Comparison of ENCODE assay signal across 8 cellular contexts in the genomic region with DNA sequence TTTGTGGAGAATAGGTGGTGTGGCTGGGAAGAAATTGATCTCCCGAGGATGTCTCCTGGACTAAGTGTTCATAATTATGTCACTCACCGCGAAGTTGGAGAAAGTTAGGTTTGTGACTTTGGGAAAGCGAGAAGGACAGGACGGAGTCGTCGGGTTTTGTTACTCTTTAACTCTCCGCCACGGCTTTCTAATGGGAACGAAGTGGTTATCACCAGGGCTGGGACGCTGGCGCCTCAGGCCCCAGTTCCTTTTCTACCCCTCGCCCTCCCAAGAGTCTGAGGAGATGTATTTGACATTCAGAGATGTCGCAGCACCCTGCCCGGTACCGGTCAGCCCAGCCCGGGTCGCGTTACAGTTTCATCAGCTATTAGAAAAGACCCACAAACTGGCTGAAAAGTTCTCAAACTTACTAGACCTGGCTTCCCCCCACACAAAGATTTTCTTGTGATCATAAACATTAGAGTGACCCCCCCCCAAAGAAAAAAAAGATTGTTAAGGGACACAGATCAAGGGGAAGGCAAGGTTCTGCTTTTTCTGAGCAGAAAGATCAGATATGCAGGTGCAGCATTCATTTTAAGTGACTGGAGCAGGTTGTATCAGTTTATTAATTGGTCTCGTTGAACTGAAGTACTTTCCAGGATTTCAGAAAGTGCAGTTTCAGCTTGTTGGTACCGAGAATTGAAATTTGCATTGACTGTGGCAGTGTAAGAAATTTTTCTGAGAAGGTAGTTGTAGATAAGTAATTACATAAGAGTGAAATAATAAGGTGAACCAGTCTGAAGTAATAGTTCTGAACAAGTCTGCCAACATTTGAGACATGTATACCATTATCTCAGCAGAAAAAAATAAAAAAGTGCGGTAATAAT. TPM values are rescaled to one million over a fixed set of nuclear protein-coding genes. Genes with fewer than 3 reads are reported as not detected.
A peak's percentile ranks its signal among the peaks of the same experiment; 100 is the strongest.
DNase-seq lines count a peak whose midpoint lies in the region; ATAC-seq and TF ChIP-seq lines count a peak whose summit lies in the region.

No MANE protein-coding gene starts in this region.

- DNase-seq in Caco-2 (no peak), Karpas-422 (peak; percentile 53), astrocyte of the cerebellum (ENCODE audit: low read depth) (no peak), GOT3 (lab: John Stamatoyannopoulos, UW) (no peak), COLO829 (ENCODE audit: low spot score) (no peak)

- no peak for TF ChIP-seq CTCF in Caco-2 (IDR thresholded peaks at IDR 0.05; ENCODE audit: insufficient read depth in 1 of 2, low read depth in 1 of 2, low read length in 1 of 2, severe bottlenecking in 1 of 2, unreplicated experiment in 1 of 2)
- no peak for TF ChIP-seq CTCF in astrocyte of the cerebellum (IDR thresholded peaks at IDR 0.05; ENCODE audit: low read depth, low read length, missing control alignments)

- peaks cover 3% of the 10 kb centered on the region for H3K27me3 Mint-ChIP-seq in Caco-2 (ENCODE audit: insufficient read depth, unreplicated experiment)

- peak overlapping the region; percentile 53 for H3K4me3 ChIP-seq in Caco-2 (ENCODE audit: low read depth, low read length)
- peak overlapping the region; percentile 71 for H3K4me3 ChIP-seq in Karpas-422 (ENCODE audit: low read length)
- H3K4me3 ChIP-seq in astrocyte of the cerebellum (ENCODE audit: low read depth, low read length): peak overlapping the region; percentile 52

- peak overlapping the region; percentile 85 for H3K4me3 Mint-ChIP-seq in Caco-2 (ENCODE audit: unreplicated experiment)

- H3K79me2 ChIP-seq in Karpas-422 (ENCODE audit: low read length): no peaks in the 10 kb centered on the region

- in situ Hi-C loops in astrocyte of the cerebellum (cut with HindIII; ENCODE audit: low sequenced_read_pairs): loop anchor here (25.0 kb wide), 1 partner anchor 187 kb away; no protein-coding TSS in a partner anchor

- H3K36me3 Mint-ChIP-seq in Caco-2 (ENCODE audit: insufficient read depth, unreplicated experiment): peaks cover 5% of the 10 kb centered on the region

- H3K9me3 Mint-ChIP-seq in Caco-2 (ENCODE audit: unreplicated experiment): no peaks in the 10 kb centered on the region

- no peak overlapping the region for H3K27ac Mint-ChIP-seq in Caco-2 (ENCODE audit: unreplicated experiment)

- no TSS peak for BruUV-seq in Caco-2 (replicated peaks; lab: Mats Ljungman, UMichigan)

- H3K9ac ChIP-seq in Karpas-422 (ENCODE audit: low read length): peak overlapping the region; percentile 58

- H3K36me3 ChIP-seq in Caco-2 (ENCODE audit: control insufficient read depth, insufficient read depth, low read length) (no peaks in the 10 kb centered on the region), Karpas-422 (ENCODE audit: insufficient read depth, low read length) (no peaks in the 10 kb centered on the region)

- H3K4me2 ChIP-seq in Karpas-422 (ENCODE audit: low read depth, low read length, poor library complexity, severe bottlenecking): peak overlapping the region; percentile 73

- ATAC-seq in HG03097 (IDR thresholded peaks at IDR 0.05; ENCODE audit: low FRiP score, unreplicated experiment): no peak

- H4K20me1 ChIP-seq in Karpas-422 (ENCODE audit: insufficient read depth, low read depth, low read length): peaks cover 31% of the 10 kb centered on the region

- no peak overlapping the region for H2AFZ ChIP-seq in Karpas-422 (ENCODE audit: low read length)

- H3K27ac ChIP-seq in Karpas-422 (ENCODE audit: low read length): no peak overlapping the region
- peak overlapping the region; percentile 84 for H3K27ac ChIP-seq in layer of hippocampus (ENCODE audit: low read depth, low read length)
- peak overlapping the region; percentile 88 for H3K27ac ChIP-seq in temporal lobe (ENCODE audit: low read depth, low read length)

- H3K27me3 ChIP-seq in Caco-2 (replicated peaks; ENCODE audit: control insufficient read depth, insufficient read depth, low read length): no peaks in the 10 kb centered on the region
- peaks cover 5% of the 10 kb centered on the region; the same call in 1 of the 2 replicates for H3K27me3 ChIP-seq in Karpas-422 (ENCODE audit: low read length)
- no peaks in the 10 kb centered on the region for H3K27me3 ChIP-seq in layer of hippocampus (ENCODE audit: control insufficient read depth, insufficient read depth, low read length)

- POLR2A ChIA-PET in Caco-2 (lab: Charles Lee): no interaction called here

- H3K9me2 ChIP-seq in Karpas-422 (replicated peaks; ENCODE audit: insufficient read depth, low read length): no peaks in the 10 kb centered on the region

- CTCF ChIA-PET in Caco-2 (lab: Charles Lee): no interaction called here

- H3K4me1 ChIP-seq in Caco-2: 0 out of 2 replicates have a peak, but pooled peaks cover 11% of the 10 kb centered on the region
- H3K4me1 ChIP-seq in Karpas-422 (ENCODE audit: low read length): peaks cover 41% of the 10 kb centered on the region

- intact Hi-C loops in Caco-2 (cut with micrococcal nuclease; ENCODE audit: unreplicated experiment): loop anchor here (2.0 to 10.0 kb wide), 3 partner anchors 39 to 195 kb away; a partner anchor contains a TSS

- no peaks in the 10 kb centered on the region for H3K9me3 ChIP-seq in Caco-2
- no peaks in the 10 kb centered on the region for H3K9me3 ChIP-seq in Karpas-422 (ENCODE audit: low read length)

- no peaks in the 10 kb centered on the region for H3K4me1 Mint-ChIP-seq in Caco-2 (ENCODE audit: low read depth, unreplicated experiment)

RNA-seq across cellular contexts. Expression of a gene that starts 0.9 kb away (rescaled TPM):
- total RNA-seq in Caco-2 (2022) (8.8 and 8.9 TPM in 2 replicates), temporal lobe (364 TPM)
- total RNA-seq in Karpas-422 (2014; rRNA removed; shearing (Covaris generic); ENCODE audit: low replicate concordance): 6.6 and 9.5 TPM in 2 replicates

Comparison
In these comparisons a context has a peak if more than half of its experiments do, and no peak if none do; other contexts are left out.
1. RNA of a gene that starts 0.9 kb away (total RNA-seq): 364 TPM in temporal lobe (single experiment); 6.6 to 9.5 TPM in Karpas-422 and 8.8 to 8.9 TPM in Caco-2; every median in the first group is over 10 times any median in the second.
2. Peak in every context shown above with its lines, with median percentiles within 50 percentile points of each other: H3K4me3 ChIP-seq.